ENCODE assay signal across 23 cellular contexts in the genomic region with DNA sequence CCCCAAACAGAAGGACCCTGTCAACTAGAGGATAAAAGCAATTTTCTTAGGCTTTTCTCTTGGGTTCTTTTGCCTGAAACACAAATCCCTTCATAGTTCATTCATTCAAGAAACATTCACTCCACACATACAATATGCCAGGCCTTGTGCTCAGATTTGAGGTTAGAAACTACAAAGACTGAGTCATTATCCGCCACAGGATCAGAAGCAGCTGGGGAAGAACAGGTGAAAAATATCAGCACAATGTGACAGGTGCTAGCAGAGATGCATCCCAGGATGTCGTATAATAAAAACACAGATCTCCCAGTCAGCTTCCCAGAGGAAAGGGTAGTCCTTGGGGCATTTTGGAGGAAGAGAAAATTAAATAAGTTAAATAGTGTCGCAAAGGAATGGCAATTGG.
"Had no signal": no experiment of that assay in that cellular context is flagged by ENCODE, and none has a peak within 500 bp of the region (broad histone marks: within the 10 kb centered on the region; RNA-seq: fewer than 3 reads in every experiment).

No MANE protein-coding gene starts in this region.

- H3K27ac ChIP-seq: adrenal gland, ascending aorta, brain microvascular endothelial cell, foreskin keratinocyte, lower lobe of right lung, neutrophil, ovary, prostate gland, spleen, testis, vagina, WERI-Rb-1 had no signal

- H3K4me3 ChIP-seq: adrenal gland, ascending aorta, lower lobe of right lung, ovary, prostate gland, spleen, testis, vagina had no signal

- DNase-seq: activated CD4-positive, alpha-beta T cell treated with anti-CD3 and anti-CD28 coated beads, Interleukin-2, amount 50 U/mL, for 1 hour; activated CD4-positive, CD25-positive, alpha-beta regulatory T cell treated with anti-CD3 and anti-CD28 coated beads, Interleukin-2, amount 50 U/mL, for 72 hours; activated CD8-positive, alpha-beta T cell treated with anti-CD3 and anti-CD28 coated beads, Interleukin-2, amount 10 ng/mL, durations not matched to agents 7 days and 5 days; activated gamma-delta T cell; adrenal gland; brain microvascular endothelial cell; effector CD4-positive, alpha-beta T cell; erythroblast; left colon; lower lobe of right lung; natural killer cell; ovary; spleen; stimulated activated CD4-positive, alpha-beta T cell treated with anti-CD3 and anti-CD28 coated beads, Interleukin-4, amount 100 ng/mL, for 1 hour; stimulated activated naive CD4-positive, alpha-beta T cell; testis; WERI-Rb-1 had no signal

- H3K9me3 ChIP-seq: ascending aorta, lower lobe of right lung, neutrophil, ovary, prostate gland, testis, vagina had no signal

- H3K36me3 ChIP-seq: adrenal gland, ascending aorta, brain microvascular endothelial cell, lower lobe of right lung, neutrophil, ovary, prostate gland, spleen, vagina, WERI-Rb-1 had no signal

- H3K4me1 ChIP-seq: adrenal gland, ascending aorta, foreskin keratinocyte, lower lobe of right lung, prostate gland, spleen, testis, vagina had no signal

- ATAC-seq: activated CD8-positive, alpha-beta T cell treated with anti-CD3 and anti-CD28 coated beads, Interleukin-2, amount 10 ng/mL, durations not matched to agents 7 days and 5 days; activated naive CD4-positive, alpha-beta T cell treated with anti-CD3 and anti-CD28 coated beads, Interleukin-2, amount 50 U/mL, for 72 hours; foreskin keratinocyte; left colon; lower lobe of right lung; natural killer cell had no signal

- H3K27me3 ChIP-seq: adrenal gland, ascending aorta, brain microvascular endothelial cell, foreskin keratinocyte, neutrophil, ovary, spleen, testis, vagina had no signal
